Comparison of ENCODE assay signal across 23 cellular contexts in the genomic region with DNA sequence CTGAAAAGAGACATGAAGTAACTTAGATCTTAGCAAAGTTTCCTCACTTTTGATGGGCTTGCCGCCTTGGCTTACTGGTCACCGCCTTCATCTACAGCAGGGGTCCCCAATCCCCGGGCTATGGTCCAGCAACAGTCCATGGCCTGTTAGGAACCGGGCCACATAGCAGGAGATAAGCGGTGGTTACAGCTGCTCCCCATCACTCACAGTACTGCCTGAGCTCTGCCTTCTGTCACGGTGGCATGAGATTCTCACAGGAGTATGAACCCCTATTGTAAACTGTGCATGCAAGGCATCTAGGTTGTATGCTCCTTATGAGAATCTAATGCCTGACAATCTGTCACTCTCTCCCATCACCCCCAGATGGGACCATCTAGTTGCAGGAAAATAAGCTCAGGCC.
"Had no signal": no experiment of that assay in that cellular context is flagged by ENCODE, and none has a peak within 500 bp of the region (broad histone marks: within the 10 kb centered on the region; RNA-seq: fewer than 3 reads in every experiment).

No MANE protein-coding gene starts in this region.

- H3K4me1 ChIP-seq: esophagus squamous epithelium, heart right ventricle, left lung, spleen, transverse colon, uterus had no signal

- H3K36me3 ChIP-seq: esophagus squamous epithelium, heart right ventricle, left lung, spleen, transverse colon, uterus had no signal

- H3K4me3 ChIP-seq: esophagus squamous epithelium, heart right ventricle, left lung, lung, spleen, transverse colon, uterus had no signal

- H3K9me3 Mint-ChIP-seq: naive B cell; T-helper 1 cell treated with Interleukin-12 subunit alpha and Interleukin-12 subunit beta and Interleukin-4 antibody, amounts not matched to agents 30 μg/mL and 1 μg/mL, for 36 hours had no signal

- H3K27ac Mint-ChIP-seq: activated naive CD8-positive, alpha-beta T cell; T-helper 1 cell treated with Interleukin-12 subunit alpha and Interleukin-12 subunit beta and Interleukin-4 antibody, amounts not matched to agents 30 μg/mL and 1 μg/mL, for 36 hours had no signal

- H3K27me3 ChIP-seq: left lung, transverse colon, uterus had no signal

- ATAC-seq: heart right ventricle, left lung, right cardiac atrium had no signal

- DNase-seq: activated CD4-positive, alpha-beta T cell treated with anti-CD3 and anti-CD28 coated beads for 4 hours; activated CD4-positive, alpha-beta T cell treated with anti-CD3 and anti-CD28 coated beads, Interleukin-2, amount 50 U/mL, for 48 hours; activated naive CD4-positive, alpha-beta T cell; activated T-cell treated with anti-CD3 and anti-CD28 coated beads, Interleukin-2, amount 50 U/mL, for 48 hours; anterior cingulate cortex; cortex of kidney; esophagus squamous epithelium; foreskin melanocyte; heart right ventricle; left lung; naive B cell; occipital lobe; right cardiac atrium; spleen; stimulated activated naive CD4-positive, alpha-beta T cell; SW 1271; T-helper 9 cell; transverse colon; uterus had no signal

- H3K9me3 ChIP-seq: esophagus squamous epithelium, heart right ventricle, left lung, spleen, transverse colon, uterus had no signal

- H3K27ac ChIP-seq: esophagus squamous epithelium, heart right ventricle, left lung, spleen, transverse colon, uterus, VCaP had no signal

- H3K4me3 Mint-ChIP-seq: activated naive CD8-positive, alpha-beta T cell; naive B cell; T-helper 1 cell treated with Interleukin-12 subunit alpha and Interleukin-12 subunit beta and Interleukin-4 antibody, amounts not matched to agents 30 μg/mL and 1 μg/mL, for 36 hours had no signal

- H3K36me3 Mint-ChIP-seq: activated naive CD8-positive, alpha-beta T cell; naive B cell had no signal
